Comparison of ENCODE assay signal across 18 cellular contexts in the genomic region with DNA sequence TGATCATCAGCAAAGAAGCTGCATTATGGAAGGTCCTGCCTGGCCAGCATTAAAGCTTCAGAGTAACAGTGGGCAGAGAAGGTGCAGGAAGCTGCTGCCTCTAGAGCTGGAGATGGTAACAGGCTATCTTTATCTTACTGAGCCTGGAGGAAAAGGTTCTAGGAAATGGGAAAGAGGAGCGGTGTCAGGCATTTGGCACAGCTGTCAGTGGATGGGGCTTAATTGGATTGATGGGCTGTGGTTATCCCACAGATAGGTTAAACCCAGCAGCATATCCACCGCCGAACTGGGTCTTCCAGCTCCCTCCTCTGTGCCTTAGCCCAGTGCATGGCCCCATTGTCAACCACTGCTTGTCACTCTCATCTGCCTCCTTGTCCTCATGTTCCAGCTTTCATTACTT.
DNase-seq lines count a peak whose midpoint lies in the region; ATAC-seq, FAIRE-seq and TF ChIP-seq lines count a peak whose summit lies in the region.
"Had no signal": no experiment of that assay in that cellular context is flagged by ENCODE, and none has a peak within 500 bp of the region (broad histone marks: within the 10 kb centered on the region; RNA-seq: fewer than 3 reads in every experiment).

No MANE protein-coding gene starts in this region.

- intact Hi-C loops in psoas muscle (cut with DNase I) (no loop called here), kidney (cut with DNase I) (no loop called here)

- H3K27ac ChIP-seq in layer of hippocampus (ENCODE audit: low read depth, low read length) (peak overlapping the region; percentile 23), psoas muscle (peak overlapping the region; percentile 18), kidney (ENCODE audit: low read depth in 2 of 2, low read length in 2 of 2) (no peak overlapping the region)

- no peaks in the 10 kb centered on the region for H3K36me3 ChIP-seq in psoas muscle (ENCODE audit: insufficient read depth in 1 of 2, low read depth in 1 of 2)
- no peaks in the 10 kb centered on the region for H3K36me3 ChIP-seq in kidney (ENCODE audit: control insufficient read depth in 1 of 2, insufficient read depth in 2 of 2, low read length in 2 of 2)

- H3K4me3 ChIP-seq in psoas muscle: no peak overlapping the region
- no peak overlapping the region for H3K4me3 ChIP-seq in kidney (ENCODE audit: low read length in 2 of 2)

- no peaks in the 10 kb centered on the region for H3K27me3 ChIP-seq in layer of hippocampus (ENCODE audit: control insufficient read depth, insufficient read depth, low read length)
- no peaks in the 10 kb centered on the region for H3K27me3 ChIP-seq in psoas muscle (ENCODE audit: insufficient read depth in 3 of 3, low read length in 2 of 3)

- no peak overlapping the region for H3K9ac ChIP-seq in kidney (ENCODE audit: low read length in 2 of 2)

- no peak for FAIRE-seq in kidney (lab: Jason Lieb, UNC)
- FAIRE-seq: D721Med, HepG2 had no signal

- no peak for TF ChIP-seq CTCF in psoas muscle (IDR thresholded peaks at IDR 0.05)
- TF ChIP-seq CTCF in kidney (IDR thresholded peaks at IDR 0.05; ENCODE audit: borderline replicate concordance, extremely low read depth, insufficient read depth): no peak

- 39 to 51% (median 45%) methylated on average over 3 of the region's 3 CpGs for WGBS in psoas muscle, 3 donors

- ATAC-seq in psoas muscle: peak in 3 of 4 donors; percentile 39 to 43 (median 41)
- ATAC-seq in GM21381 (IDR thresholded peaks at IDR 0.05; ENCODE audit: unreplicated experiment): no peak
- ATAC-seq: HepG2 had no signal

- DNase-seq in EH (ENCODE audit: low read depth): peak; percentile 20
- DNase-seq in NCI-H82 treated with DMSO at 0.1 percent for 48 hours (lab: John Stamatoyannopoulos, UW; ENCODE audit: unreplicated experiment): peak; percentile 69
- no peak for DNase-seq in psoas muscle
- no peak for DNase-seq in SKM-1 treated with dmso at 0.1 percent for 144 hours (lab: John Stamatoyannopoulos, UW; ENCODE audit: unreplicated experiment)
- no peak for DNase-seq in NCI-H2171 (lab: John Stamatoyannopoulos, UW)
- DNase-seq in kidney: no peak
- DNase-seq: CD4-positive, alpha-beta T cell; DND-41; HFFc6; Karpas-422; MM.1S; NCI-H1105; NCI-H1694 treated with DMSO at 0.1 percent for 48 hours; RPMI8226 had no signal

- H3K4me1 ChIP-seq in psoas muscle (peaks cover 81% of the 10 kb centered on the region), kidney (ENCODE audit: control insufficient read depth in 1 of 2, insufficient read depth in 1 of 2, low read depth in 1 of 2, low read length in 2 of 2) (peaks cover 25 to 27% of the 10 kb centered on the region in 2 donors)

- H3K9me3 ChIP-seq in psoas muscle (no peaks in the 10 kb centered on the region), kidney (ENCODE audit: control insufficient read depth in 1 of 2, low read length in 2 of 2) (no peaks in the 10 kb centered on the region)

Comparison
In these comparisons a context has a peak if more than half of its experiments do, and no peak if none do; other contexts are left out.
1. DNase-seq: peak in EH (single experiment) and NCI-H82 treated with DMSO at 0.1 percent for 48 hours (single experiment); none in psoas muscle (0 of 2), SKM-1 treated with dmso at 0.1 percent for 144 hours (single experiment), NCI-H2171 (single experiment) and kidney (single experiment).
2. H3K27ac ChIP-seq: peak in layer of hippocampus (single experiment) and psoas muscle (single experiment); none in kidney (0 of 2).